9 cellular contexts compared by ENCODE assay signal in genomic region chr19:29667390-29667783, GRCh38. TPM values are rescaled to one million over a fixed set of nuclear protein-coding genes. Genes with fewer than 3 reads are reported as not detected.
DNase-seq lines count a peak whose midpoint lies in the region; ATAC-seq, FAIRE-seq and TF ChIP-seq lines count a peak whose summit lies in the region.
"Had no signal": no experiment of that assay in that cellular context is flagged by ENCODE, and none has a peak within 500 bp of the region (broad histone marks: within the 10 kb centered on the region; RNA-seq: fewer than 3 reads in every experiment).

No MANE protein-coding gene starts in this region.

- no peaks in the 10 kb centered on the region for H3K27me3 Mint-ChIP-seq in activated CD4-positive, alpha-beta T cell treated with anti-CD3 and anti-CD28 coated beads, Interleukin-2, amount 10 ng/mL, durations not matched to agents 7 days and 5 days
- no peaks in the 10 kb centered on the region for H3K27me3 Mint-ChIP-seq in astrocyte (ENCODE audit: low read depth, unreplicated experiment)

- peak overlapping the region; percentile 88 for H3K4me3 Mint-ChIP-seq in activated CD4-positive, alpha-beta T cell treated with anti-CD3 and anti-CD28 coated beads, Interleukin-2, amount 10 ng/mL, durations not matched to agents 7 days and 5 days
- H3K4me3 Mint-ChIP-seq in astrocyte (ENCODE audit: unreplicated experiment) = peak overlapping the region; percentile 88

- CTCF ChIA-PET in activated CD4-positive, alpha-beta T cell treated with anti-CD3 and anti-CD28 coated beads, Interleukin-2, amount 10 ng/mL, durations not matched to agents 7 days and 5 days (lab: Charles Lee) = interaction anchor here (0.7 to 4.9 kb wide), 16 partner anchors 11 to 275 kb away, joined by 3 to 49 read pairs (median 4); partner anchors contain the start of genes C19orf12, POP4 and URI1

- intact Hi-C loops in lower lobe of right lung (cut with DNase I) (no loop called here), testis (cut with DNase I; ENCODE audit: low total_unique reads) (no loop called here)

- H3K4me3 ChIP-seq in astrocyte (ENCODE audit: insufficient read depth, low read depth, low read length) (no peak overlapping the region), lower lobe of right lung (peak overlapping the region; percentile 97), testis (peak overlapping the region; percentile 90 to 95)

- H3K79me2 ChIP-seq in astrocyte (ENCODE audit: insufficient read depth, low read length) = peaks cover 13% of the 10 kb centered on the region

- peak overlapping the region; percentile 58 for H2AFZ ChIP-seq in astrocyte (ENCODE audit: low read depth, low read length)

- no peaks in the 10 kb centered on the region for H3K27me3 ChIP-seq in astrocyte (ENCODE audit: insufficient read depth, low read length)
- H3K27me3 ChIP-seq in lower lobe of right lung (ENCODE audit: low read depth) = no peaks in the 10 kb centered on the region
- no peaks in the 10 kb centered on the region for H3K27me3 ChIP-seq in testis

- peak overlapping the region; percentile 78 for H3K9ac ChIP-seq in astrocyte (ENCODE audit: low read length)

- ATAC-seq in lower lobe of right lung = no peak

- no peak for DNase-seq in activated CD4-positive, alpha-beta T cell treated with anti-CD3 and anti-CD28 coated beads, Interleukin-2, amount 10 ng/mL, durations not matched to agents 7 days and 5 days
- no peak for DNase-seq in activated CD4-positive, alpha-beta T cell treated with anti-CD3 and anti-CD28 coated beads for 4 hours
- no peak for DNase-seq in astrocyte (ENCODE audit: low read depth)
- DNase-seq in lower lobe of right lung = no peak
- DNase-seq in testis = no peak
- no peak for DNase-seq in islet precursor cell
- no peak for DNase-seq in middle frontal gyrus (ENCODE audit: extremely low spot score, low spot score)
- no peak for DNase-seq in NCI-H82 (lab: John Stamatoyannopoulos, UW)
- DNase-seq: AML-193 had no signal

- POLR2A ChIA-PET in activated CD4-positive, alpha-beta T cell treated with anti-CD3 and anti-CD28 coated beads, Interleukin-2, amount 10 ng/mL, durations not matched to agents 7 days and 5 days (lab: Charles Lee) = no interaction called here

- H3K36me3 Mint-ChIP-seq in activated CD4-positive, alpha-beta T cell treated with anti-CD3 and anti-CD28 coated beads, Interleukin-2, amount 10 ng/mL, durations not matched to agents 7 days and 5 days (ENCODE audit: low read depth) = peaks cover 55% of the 10 kb centered on the region
- H3K36me3 Mint-ChIP-seq in astrocyte (ENCODE audit: low read depth, unreplicated experiment) = peaks cover 11% of the 10 kb centered on the region

- no peaks in the 10 kb centered on the region for H3K9me3 Mint-ChIP-seq in activated CD4-positive, alpha-beta T cell treated with anti-CD3 and anti-CD28 coated beads, Interleukin-2, amount 10 ng/mL, durations not matched to agents 7 days and 5 days
- no peaks in the 10 kb centered on the region for H3K9me3 Mint-ChIP-seq in astrocyte (ENCODE audit: unreplicated experiment)

- no peak for FAIRE-seq in astrocyte (lab: Jason Lieb, UNC)

- no peak overlapping the region for H3K27ac ChIP-seq in astrocyte (ENCODE audit: low read depth, low read length)
- peak overlapping the region; percentile 86 for H3K27ac ChIP-seq in lower lobe of right lung
- peak overlapping the region in 1 of 2 donors; percentile 53 for H3K27ac ChIP-seq in testis

- peaks cover 27% of the 10 kb centered on the region for H4K20me1 ChIP-seq in astrocyte (ENCODE audit: insufficient read depth, low read length)

- H3K4me1 ChIP-seq in astrocyte (ENCODE audit: insufficient read depth, low read length) = peaks cover 44% of the 10 kb centered on the region
- peaks cover 79% of the 10 kb centered on the region for H3K4me1 ChIP-seq in lower lobe of right lung
- H3K4me1 ChIP-seq in testis = peaks cover 54% of the 10 kb centered on the region

- peaks cover 78% of the 10 kb centered on the region for H3K4me1 Mint-ChIP-seq in activated CD4-positive, alpha-beta T cell treated with anti-CD3 and anti-CD28 coated beads, Interleukin-2, amount 10 ng/mL, durations not matched to agents 7 days and 5 days
- H3K4me1 Mint-ChIP-seq in astrocyte (ENCODE audit: low read depth, unreplicated experiment) = peaks cover 41% of the 10 kb centered on the region

- H3K4me2 ChIP-seq in astrocyte (ENCODE audit: low read length) = peak overlapping the region; percentile 82

- no peak for TF ChIP-seq POLR2A in testis (IDR thresholded peaks at IDR 0.05)

- 71 to 73% methylated on average over 10 to 11 of the region's 11 CpGs for WGBS in testis, 2 donors

- TF ChIP-seq CTCF in astrocyte (IDR thresholded peaks at IDR 0.05; ENCODE audit: insufficient read depth, low read depth, low read length) (no peak), lower lobe of right lung (IDR thresholded peaks at IDR 0.05) (no peak), testis (IDR thresholded peaks at IDR 0.05) (no peak)

- peak overlapping the region; percentile 95 for H3K27ac Mint-ChIP-seq in activated CD4-positive, alpha-beta T cell treated with anti-CD3 and anti-CD28 coated beads, Interleukin-2, amount 10 ng/mL, durations not matched to agents 7 days and 5 days
- peak overlapping the region; percentile 85 for H3K27ac Mint-ChIP-seq in astrocyte (ENCODE audit: unreplicated experiment)

- H3K9me3 ChIP-seq in astrocyte (ENCODE audit: insufficient read depth, low read depth, low read length) = no peaks in the 10 kb centered on the region
- H3K9me3 ChIP-seq in lower lobe of right lung = no peaks in the 10 kb centered on the region
- H3K9me3 ChIP-seq in testis = no peaks in the 10 kb centered on the region

- H3K36me3 ChIP-seq in astrocyte (ENCODE audit: insufficient read depth, low read length) (no peaks in the 10 kb centered on the region), lower lobe of right lung (peaks cover 3% of the 10 kb centered on the region), testis (ENCODE audit: low read depth, missing control alignments) (no peaks in the 10 kb centered on the region)

RNA-seq across cellular contexts. Expression of gene PLEKHF1, which starts 2.1 kb away (rescaled TPM):
- total RNA-seq in activated CD4-positive, alpha-beta T cell treated with anti-CD3 and anti-CD28 coated beads, Interleukin-2, amount 10 ng/mL, durations not matched to agents 7 days and 5 days = 10 to 100 TPM; 49.4 to 52.1 TPM
- 10.8 and 13.1 TPM in 2 replicates for total RNA-seq in astrocyte
- total RNA-seq in lower lobe of right lung = 15.5 TPM
- 10 to 100 TPM; 13.5 to 26.2 TPM for total RNA-seq in testis
- polyA plus RNA-seq in testis (ENCODE audit: insufficient read depth, low read depth, low replicate concordance) = 6.3 TPM

RNA-seq across cellular contexts. Expression of gene C19orf12, which starts 47.7 kb away (rescaled TPM):
- 10 to 100 TPM; 36.5 to 38.8 TPM for total RNA-seq in activated CD4-positive, alpha-beta T cell treated with anti-CD3 and anti-CD28 coated beads, Interleukin-2, amount 10 ng/mL, durations not matched to agents 7 days and 5 days
- total RNA-seq in astrocyte (38.7 and 40.9 TPM in 2 replicates), lower lobe of right lung (19.2 TPM), testis (10 to 100 TPM; 28.8 to 40.5 TPM)
- polyA plus RNA-seq in testis (ENCODE audit: insufficient read depth, low read depth, low replicate concordance) = 20.8 TPM
